ENCODE assay signal across 9 cellular contexts in genomic region chr1:221166559-221167318, GRCh38.
A peak's percentile ranks its signal among the peaks of the same experiment; 100 is the strongest.
DNase-seq lines count a peak whose midpoint lies in the region; ATAC-seq, FAIRE-seq and TF ChIP-seq lines count a peak whose summit lies in the region.
"Had no signal": no experiment of that assay in that cellular context is flagged by ENCODE, and none has a peak within 500 bp of the region (broad histone marks: within the 10 kb centered on the region; RNA-seq: fewer than 3 reads in every experiment).

No MANE protein-coding gene starts in this region.

- H3K4me1 ChIP-seq in right atrium auricular region (no peaks in the 10 kb centered on the region), upper lobe of left lung (peaks cover 5 to 16% (median 9%) of the 10 kb centered on the region in 4 donors)

- no peak for TF ChIP-seq POLR2A in upper lobe of left lung (IDR thresholded peaks at IDR 0.05)

- H4K20me1 ChIP-seq in SU-DHL-6 (ENCODE audit: low read depth, low read length), result no peaks in the 10 kb centered on the region

- no peak for FAIRE-seq in HTR-8/SVneo (lab: Jason Lieb, UNC)
- FAIRE-seq: A204.1 had no signal

- no peak for DNase-seq in Right ventricle myocardium superior
- no peak for DNase-seq in right atrium auricular region (ENCODE audit: low spot score)
- peak in 1 of 2 donors; percentile 55 for DNase-seq in upper lobe of left lung
- DNase-seq in NCI-H748 treated with DMSO at 0.1 percent for 48 hours (lab: John Stamatoyannopoulos, UW), result no peak
- DNase-seq in activated effector memory CD4-positive, alpha-beta T cell treated with Interleukin-2 at 50 U/mL for 16 hours, result no peak
- no peak for DNase-seq in HTR-8/SVneo (ENCODE audit: insufficient read length, low spot score)

- no peak overlapping the region for H2AFZ ChIP-seq in SU-DHL-6 (ENCODE audit: low read depth, low read length, severe bottlenecking)

- H3K9me2 ChIP-seq in SU-DHL-6 (replicated peaks; ENCODE audit: insufficient read depth, low read length), result no peaks in the 10 kb centered on the region

- no peaks in the 10 kb centered on the region for H3K79me2 ChIP-seq in SU-DHL-6 (ENCODE audit: insufficient read depth, low read length)

- 59 to 73% methylated on average over 4 of the region's 4 CpGs for WGBS in upper lobe of left lung, 2 donors

- H3F3A ChIP-seq in SU-DHL-6 (ENCODE audit: insufficient read depth), result no peaks in the 10 kb centered on the region

- ATAC-seq in Right ventricle myocardium superior (ENCODE audit: poor library complexity) (peak; percentile 62), HG03280 (IDR thresholded peaks at IDR 0.05; ENCODE audit: unreplicated experiment) (peak; percentile 61), upper lobe of left lung (ENCODE audit: low FRiP score in 2 of 2) (peak; percentile 43 to 82)

- H3K9ac ChIP-seq in SU-DHL-6 (ENCODE audit: low read length), result no peak overlapping the region

- H3K36me3 ChIP-seq in right atrium auricular region (no peaks in the 10 kb centered on the region), SU-DHL-6 (ENCODE audit: low read length) (no peaks in the 10 kb centered on the region), upper lobe of left lung (no peaks in the 10 kb centered on the region)

- peak overlapping the region; percentile 16 for H3K4me2 ChIP-seq in SU-DHL-6 (ENCODE audit: low read depth, low read length, poor library complexity, severe bottlenecking)

- H3K27ac ChIP-seq in right atrium auricular region, result no peak overlapping the region
- H3K27ac ChIP-seq in SU-DHL-6 (ENCODE audit: low read depth, low read length), result no peak overlapping the region
- H3K27ac ChIP-seq in upper lobe of left lung, result peak overlapping the region in 1 of 4 donors; percentile 56

- TF ChIP-seq EP300 in upper lobe of left lung (IDR thresholded peaks at IDR 0.05), result peak in 2 of 4 donors; percentile 15 to 19

- TF ChIP-seq CTCF in right atrium auricular region (IDR thresholded peaks at IDR 0.05) (no peak), SU-DHL-6 (IDR thresholded peaks at IDR 0.05; ENCODE audit: insufficient read depth, low read length, poor library complexity, severe bottlenecking) (no peak), upper lobe of left lung (IDR thresholded peaks at IDR 0.05) (no peak)

- no peaks in the 10 kb centered on the region for H3K27me3 ChIP-seq in right atrium auricular region
- no peaks in the 10 kb centered on the region for H3K27me3 ChIP-seq in SU-DHL-6 (ENCODE audit: low read length)
- no peaks in the 10 kb centered on the region for H3K27me3 ChIP-seq in upper lobe of left lung

- H3K4me3 ChIP-seq in right atrium auricular region, result no peak overlapping the region
- H3K4me3 ChIP-seq in SU-DHL-6 (ENCODE audit: insufficient read depth, low read length, poor library complexity, severe bottlenecking), result no peak overlapping the region
- H3K4me3 ChIP-seq in upper lobe of left lung, result no peak overlapping the region

- H3K9me3 ChIP-seq in right atrium auricular region, result peaks cover 0 to 4% of the 10 kb centered on the region in 2 donors
- H3K9me3 ChIP-seq in SU-DHL-6 (ENCODE audit: insufficient read depth, low read length), result no peaks in the 10 kb centered on the region
- no peaks in the 10 kb centered on the region for H3K9me3 ChIP-seq in upper lobe of left lung

- intact Hi-C loops in Right ventricle myocardium superior (cut with DNase I), result no loop called here
